In genomic region chr12:94769040-94769420, GRCh38 we compare ENCODE assay signal across 10 cellular contexts.
A peak's percentile ranks its signal among the peaks of the same experiment; 100 is the strongest.
DNase-seq lines count a peak whose midpoint lies in the region; ATAC-seq, FAIRE-seq and TF ChIP-seq lines count a peak whose summit lies in the region.
"Had no signal": no experiment of that assay in that cellular context is flagged by ENCODE, and none has a peak within 500 bp of the region (broad histone marks: within the 10 kb centered on the region; RNA-seq: fewer than 3 reads in every experiment).

No MANE protein-coding gene starts in this region.

- peaks cover 5% of the 10 kb centered on the region; the same call in 1 of the 2 replicates for H3F3A ChIP-seq in GM23248 (ENCODE audit: insufficient read depth)

- no peaks in the 10 kb centered on the region for H4K20me1 ChIP-seq in GM23248 (ENCODE audit: insufficient read depth)

- no peak overlapping the region for H3K4me2 ChIP-seq in GM23248 (ENCODE audit: unreplicated experiment)

- H3K79me2 ChIP-seq in GM23248 (ENCODE audit: insufficient read depth): no peaks in the 10 kb centered on the region

- in situ Hi-C loops in GM23248 (cut with MboI): loop anchor here (25.0 kb wide), 1 partner anchor 632 kb away; the partner anchor contains the start of gene PLXNC1

- no peak for FAIRE-seq in kidney (lab: Jason Lieb, UNC)
- FAIRE-seq: TTC549 had no signal

- H3K36me3 ChIP-seq in GM23248 (ENCODE audit: low read depth) (no peaks in the 10 kb centered on the region), kidney (ENCODE audit: control insufficient read depth in 1 of 2, insufficient read depth in 2 of 2, low read length in 2 of 2) (no peaks in the 10 kb centered on the region)

- WGBS in GM23248 (ENCODE audit: low coverage in 1 of 2, low lambda C conversion rate in 2 of 2, missing lambda C conversion rate in 2 of 2), 2 experiments: 64 to 69% methylated on average over 8 of the region's 8 CpGs

- TF ChIP-seq CTCF in kidney (IDR thresholded peaks at IDR 0.05; ENCODE audit: borderline replicate concordance, extremely low read depth, insufficient read depth): no peak

- DNase-seq in iris pigment epithelial cell (ENCODE audit: low read depth) (peak; percentile 41), GM23248 (no peak), kidney (no peak), T-helper 1 cell (no peak), Ammon's horn (ENCODE audit: low spot score) (no peak)
- DNase-seq: NCI-H1436 had no signal

- peak; percentile 69 for ATAC-seq in GM18517 (IDR thresholded peaks at IDR 0.05; ENCODE audit: unreplicated experiment)
- ATAC-seq in GM21723 (IDR thresholded peaks at IDR 0.05; ENCODE audit: unreplicated experiment): peak; percentile 88
- ATAC-seq in HG03469 (IDR thresholded peaks at IDR 0.05; ENCODE audit: unreplicated experiment): peak; percentile 66

- H3K9ac ChIP-seq in GM23248 (no peak overlapping the region), kidney (ENCODE audit: low read length in 2 of 2) (no peak overlapping the region)

- no peaks in the 10 kb centered on the region for H3K9me3 ChIP-seq in GM23248 (ENCODE audit: low read depth)
- peaks cover 0 to 4% of the 10 kb centered on the region in 2 donors for H3K9me3 ChIP-seq in kidney (ENCODE audit: control insufficient read depth in 1 of 2, low read length in 2 of 2)

- no peak overlapping the region for H2AFZ ChIP-seq in GM23248

- H3K9me2 ChIP-seq in GM23248 (ENCODE audit: insufficient read depth): no peaks in the 10 kb centered on the region

- H3K27me3 ChIP-seq in GM23248 (replicated peaks; ENCODE audit: insufficient read depth): peaks cover 49% of the 10 kb centered on the region

- H3K4me3 ChIP-seq in GM23248 (no peak overlapping the region), kidney (ENCODE audit: low read length in 2 of 2) (no peak overlapping the region)

- H3K4me1 ChIP-seq in GM23248 (ENCODE audit: insufficient read depth): peaks cover 7% of the 10 kb centered on the region; the same call in 1 of the 2 replicates
- H3K4me1 ChIP-seq in kidney (ENCODE audit: control insufficient read depth in 1 of 2, insufficient read depth in 1 of 2, low read depth in 1 of 2, low read length in 2 of 2): peaks cover 7 to 9% of the 10 kb centered on the region in 2 donors

- H3K27ac ChIP-seq in GM23248 (no peak overlapping the region), kidney (ENCODE audit: low read depth in 2 of 2, low read length in 2 of 2) (no peak overlapping the region)

- intact Hi-C loops in kidney (cut with DNase I): loop anchor here (10.0 kb wide), 1 partner anchor 224 kb away; no protein-coding TSS in a partner anchor
